Comparison of ENCODE assay signal across 12 cellular contexts in genomic region chr19:16621165-16621800, GRCh38.
"Had no signal": no experiment of that assay in that cellular context is flagged by ENCODE, and none has a peak within 500 bp of the region (broad histone marks: within the 10 kb centered on the region; RNA-seq: fewer than 3 reads in every experiment).

No MANE protein-coding gene starts in this region.

- ATAC-seq: activated T-cell treated with anti-CD3 and anti-CD28 coated beads, Interleukin-2, amount 50 U/mL, for 72 hours; naive thymus-derived CD8-positive, alpha-beta T cell had no signal

- H3K4me3 Mint-ChIP-seq: activated T-cell treated with anti-CD3 and anti-CD28 coated beads, Interleukin-2, amount 50 U/mL, for 72 hours had no signal

- H3K27me3 Mint-ChIP-seq: naive thymus-derived CD8-positive, alpha-beta T cell had no signal

- H3K27ac ChIP-seq: ascending aorta, dorsolateral prefrontal cortex, esophagus muscularis mucosa had no signal

- H3K27me3 ChIP-seq: ascending aorta, dorsolateral prefrontal cortex, esophagus muscularis mucosa, tibial nerve had no signal

- H3K4me3 ChIP-seq: ascending aorta, dorsolateral prefrontal cortex, esophagus muscularis mucosa, tibial nerve had no signal

- DNase-seq: activated CD4-positive, alpha-beta T cell treated with anti-CD3 and anti-CD28 coated beads, Interleukin-2, amount 50 U/mL, for 48 hours; activated gamma-delta T cell treated with Interleukin-2 at 50 U/mL for 16 hours; activated T-cell treated with anti-CD3 and anti-CD28 coated beads, Interleukin-2, amount 50 U/mL, for 72 hours; dorsolateral prefrontal cortex; glutamatergic neuron; left colon; naive thymus-derived CD8-positive, alpha-beta T cell; stimulated activated CD4-positive, alpha-beta T cell treated with anti-CD3 and anti-CD28 coated beads, Interleukin-15, amount 100 ng/mL, for 24 hours; stimulated activated CD4-positive, alpha-beta T cell treated with anti-CD3 and anti-CD28 coated beads, Interleukin-4, amount 100 ng/mL, for 24 hours had no signal

- H3K9me3 ChIP-seq: ascending aorta, esophagus muscularis mucosa, tibial nerve had no signal

- H3K27ac Mint-ChIP-seq: activated T-cell treated with anti-CD3 and anti-CD28 coated beads, Interleukin-2, amount 50 U/mL, for 72 hours had no signal

- H3K9me3 Mint-ChIP-seq: activated T-cell treated with anti-CD3 and anti-CD28 coated beads, Interleukin-2, amount 50 U/mL, for 72 hours; naive thymus-derived CD8-positive, alpha-beta T cell had no signal
